1 cellular context compared by ENCODE assay signal in genomic region chr9:136926749-136927148, GRCh38.
TF ChIP-seq lines count a peak whose summit lies in the region.

No MANE protein-coding gene starts in this region.

TF ChIP-seq in WTC11, 78 proteins besides CTCF, POLR2A, EP300 and RAD21:
- TF ChIP-seq TP53 (CRISPR knock-in tag; IDR thresholded peaks at IDR 0.05): no peak
- TF ChIP-seq JAZF1 (CRISPR knock-in tag; IDR thresholded peaks at IDR 0.05): no peak
- TF ChIP-seq ZNF396 (CRISPR knock-in tag; IDR thresholded peaks at IDR 0.05; ENCODE audit: borderline replicate concordance): no peak
- no peak for TF ChIP-seq ESRRA (CRISPR knock-in tag; IDR thresholded peaks at IDR 0.05; ENCODE audit: borderline replicate concordance)
- TF ChIP-seq CDX4 (CRISPR knock-in tag; IDR thresholded peaks at IDR 0.05; ENCODE audit: borderline replicate concordance): no peak
- TF ChIP-seq NFE2L1 (CRISPR knock-in tag; IDR thresholded peaks at IDR 0.05): no peak
- TF ChIP-seq, protein P1, sequence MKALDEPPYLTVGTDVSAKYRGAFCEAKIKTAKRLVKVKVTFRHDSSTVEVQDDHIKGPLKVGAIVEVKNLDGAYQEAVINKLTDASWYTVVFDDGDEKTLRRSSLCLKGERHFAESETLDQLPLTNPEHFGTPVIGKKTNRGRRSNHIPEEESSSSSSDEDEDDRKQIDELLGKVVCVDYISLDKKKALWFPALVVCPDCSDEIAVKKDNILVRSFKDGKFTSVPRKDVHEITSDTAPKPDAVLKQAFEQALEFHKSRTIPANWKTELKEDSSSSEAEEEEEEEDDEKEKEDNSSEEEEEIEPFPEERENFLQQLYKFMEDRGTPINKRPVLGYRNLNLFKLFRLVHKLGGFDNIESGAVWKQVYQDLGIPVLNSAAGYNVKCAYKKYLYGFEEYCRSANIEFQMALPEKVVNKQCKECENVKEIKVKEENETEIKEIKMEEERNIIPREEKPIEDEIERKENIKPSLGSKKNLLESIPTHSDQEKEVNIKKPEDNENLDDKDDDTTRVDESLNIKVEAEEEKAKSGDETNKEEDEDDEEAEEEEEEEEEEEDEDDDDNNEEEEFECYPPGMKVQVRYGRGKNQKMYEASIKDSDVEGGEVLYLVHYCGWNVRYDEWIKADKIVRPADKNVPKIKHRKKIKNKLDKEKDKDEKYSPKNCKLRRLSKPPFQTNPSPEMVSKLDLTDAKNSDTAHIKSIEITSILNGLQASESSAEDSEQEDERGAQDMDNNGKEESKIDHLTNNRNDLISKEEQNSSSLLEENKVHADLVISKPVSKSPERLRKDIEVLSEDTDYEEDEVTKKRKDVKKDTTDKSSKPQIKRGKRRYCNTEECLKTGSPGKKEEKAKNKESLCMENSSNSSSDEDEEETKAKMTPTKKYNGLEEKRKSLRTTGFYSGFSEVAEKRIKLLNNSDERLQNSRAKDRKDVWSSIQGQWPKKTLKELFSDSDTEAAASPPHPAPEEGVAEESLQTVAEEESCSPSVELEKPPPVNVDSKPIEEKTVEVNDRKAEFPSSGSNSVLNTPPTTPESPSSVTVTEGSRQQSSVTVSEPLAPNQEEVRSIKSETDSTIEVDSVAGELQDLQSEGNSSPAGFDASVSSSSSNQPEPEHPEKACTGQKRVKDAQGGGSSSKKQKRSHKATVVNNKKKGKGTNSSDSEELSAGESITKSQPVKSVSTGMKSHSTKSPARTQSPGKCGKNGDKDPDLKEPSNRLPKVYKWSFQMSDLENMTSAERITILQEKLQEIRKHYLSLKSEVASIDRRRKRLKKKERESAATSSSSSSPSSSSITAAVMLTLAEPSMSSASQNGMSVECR (CRISPR knock-in tag; IDR thresholded peaks at IDR 0.05; ENCODE audit: borderline replicate concordance): no peak
- TF ChIP-seq AFF4 (CRISPR knock-in tag; IDR thresholded peaks at IDR 0.05; ENCODE audit: borderline replicate concordance): no peak
- no peak for TF ChIP-seq ATF2 (CRISPR knock-in tag; IDR thresholded peaks at IDR 0.05; ENCODE audit: borderline replicate concordance, low read depth)
- TF ChIP-seq HMGA2 (CRISPR knock-in tag; IDR thresholded peaks at IDR 0.05): no peak
- no peak for TF ChIP-seq ZNF671 (CRISPR knock-in tag; IDR thresholded peaks at IDR 0.05)
- TF ChIP-seq ZBTB21 (CRISPR knock-in tag; IDR thresholded peaks at IDR 0.05; ENCODE audit: borderline replicate concordance): no peak
- no peak for TF ChIP-seq JUN (CRISPR knock-in tag; IDR thresholded peaks at IDR 0.05)
- no peak for TF ChIP-seq CREB1 (CRISPR knock-in tag; IDR thresholded peaks at IDR 0.05)
